26 cellular contexts compared by ENCODE assay signal in genomic region chrX:72081605-72082320, GRCh38. TPM values are rescaled to one million over a fixed set of nuclear protein-coding genes. Genes with fewer than 3 reads are reported as not detected.
DNase-seq lines count a peak whose midpoint lies in the region; ATAC-seq and TF ChIP-seq lines count a peak whose summit lies in the region.
"Had no signal": no experiment of that assay in that cellular context is flagged by ENCODE, and none has a peak within 500 bp of the region (broad histone marks: within the 10 kb centered on the region; RNA-seq: fewer than 3 reads in every experiment).

No MANE protein-coding gene starts in this region.

- no peak for TF ChIP-seq CTCF in Caco-2 (IDR thresholded peaks at IDR 0.05; ENCODE audit: insufficient read depth in 1 of 2, low read depth in 1 of 2, low read length in 1 of 2, severe bottlenecking in 1 of 2, unreplicated experiment in 1 of 2)
- TF ChIP-seq CTCF in gastroesophageal sphincter (IDR thresholded peaks at IDR 0.05) = no peak
- TF ChIP-seq CTCF in chondrocyte (IDR thresholded peaks at IDR 0.05) = no peak

- H2AK5ac ChIP-seq in trophoblast cell (ENCODE audit: low read length) = no peak overlapping the region

- no TSS peak for BruUV-seq in Caco-2 (replicated peaks; lab: Mats Ljungman, UMichigan)

- no peak overlapping the region for H3K23ac ChIP-seq in trophoblast cell (ENCODE audit: low read length)

- ATAC-seq in gastroesophageal sphincter = no peak
- ATAC-seq in HG02759 (IDR thresholded peaks at IDR 0.05; ENCODE audit: unreplicated experiment) = no peak
- ATAC-seq: stimulated activated memory B cell treated with anti-CD40 and anti-IgM and Interleukin-4, amounts not matched to agents 10 μg/mL and 1 μg/mL and 100 μg/mL, for 72 hours had no signal

- H3K27ac Mint-ChIP-seq in Caco-2 (ENCODE audit: unreplicated experiment) = peak overlapping the region; percentile 60
- H3K27ac Mint-ChIP-seq in chondrocyte (ENCODE audit: unreplicated experiment) = no peak overlapping the region
- H3K27ac Mint-ChIP-seq: activated CD4-positive, alpha-beta T cell treated with anti-CD3 and anti-CD28 coated beads, Interleukin-2, amount 10 ng/mL, durations not matched to agents 7 days and 5 days; activated naive CD8-positive, alpha-beta T cell; stimulated activated memory B cell treated with anti-CD40 and anti-IgM and Interleukin-4, amounts not matched to agents 10 μg/mL and 1 μg/mL and 100 μg/mL, for 72 hours had no signal

- no peak overlapping the region for H3K9ac ChIP-seq in trophoblast cell (ENCODE audit: low read length)
- H3K9ac ChIP-seq: BLaER1 had no signal

- H4K12ac ChIP-seq in trophoblast cell (ENCODE audit: low read depth, low read length) = no peak overlapping the region

- H3K9me3 Mint-ChIP-seq in Caco-2 (ENCODE audit: unreplicated experiment) (no peaks in the 10 kb centered on the region), chondrocyte (ENCODE audit: low read depth) (peaks cover 3% of the 10 kb centered on the region)
- H3K9me3 Mint-ChIP-seq: activated CD4-positive, alpha-beta T cell treated with anti-CD3 and anti-CD28 coated beads, Interleukin-2, amount 10 ng/mL, durations not matched to agents 7 days and 5 days; stimulated activated memory B cell treated with anti-CD40 and anti-IgM and Interleukin-4, amounts not matched to agents 10 μg/mL and 1 μg/mL and 100 μg/mL, for 72 hours had no signal

- peak; percentile 57 to 83 for DNase-seq in Caco-2
- DNase-seq in NCI-H2227 treated with DMSO at 0.1 percent for 48 hours (lab: John Stamatoyannopoulos, UW) = peak; percentile 66
- peak; percentile 6 to 22 for DNase-seq in trophoblast cell
- no peak for DNase-seq in chondrocyte (ENCODE audit: low spot score)
- DNase-seq in UCSD-AML1 (lab: John Stamatoyannopoulos, UW; ENCODE audit: unreplicated experiment) = no peak
- DNase-seq in Kasumi-1 (lab: John Stamatoyannopoulos, UW) = no peak
- DNase-seq: ACHN; activated CD4-positive, alpha-beta T cell treated with anti-CD3 and anti-CD28 coated beads, Interleukin-2, amount 10 ng/mL, durations not matched to agents 7 days and 5 days; aorta; central memory CD4-positive, alpha-beta T cell; COR-L47; DMS79 treated with DMSO at 0.1 percent for 48 hours; erythroblast; foreskin fibroblast; NCI-H1092; NCI-H187 treated with DMSO at 0.1 percent for 48 hours; NCI-H774; spleen; stimulated activated CD4-positive, alpha-beta T cell treated with anti-CD3 and anti-CD28 coated beads, Interleukin-2, amount 100 ng/mL, for 48 hours had no signal

- TF ChIP-seq EP300 in gastroesophageal sphincter (IDR thresholded peaks at IDR 0.05) = no peak

- peak overlapping the region; percentile 34 for H3K4ac ChIP-seq in trophoblast cell (ENCODE audit: low read depth, low read length)

- POLR2A ChIA-PET in Caco-2 (lab: Charles Lee) = no interaction called here

- peaks cover 2% of the 10 kb centered on the region for H3K79me2 ChIP-seq in trophoblast cell (ENCODE audit: control insufficient read depth, insufficient read depth, low read length, poor library complexity)

- H3K27ac ChIP-seq in gastroesophageal sphincter = peak overlapping the region in 3 of 4 donors; percentile 51 to 69 (median 59)
- peak overlapping the region; percentile 86 for H3K27ac ChIP-seq in trophoblast cell (ENCODE audit: low read depth, low read length)
- H3K27ac ChIP-seq: BLaER1, spleen, VCaP had no signal

- CTCF ChIA-PET in Caco-2 (lab: Charles Lee) = interaction anchor here (1.2 kb wide), 1 partner anchor 45 kb away, joined by 3 read pairs; no protein-coding TSS in a partner anchor

- peak overlapping the region; percentile 40 for H3K4me2 ChIP-seq in trophoblast cell (ENCODE audit: low read length)
- H3K4me2 ChIP-seq: BLaER1 had no signal

- H3K18ac ChIP-seq in trophoblast cell (ENCODE audit: low read length) = peak overlapping the region; percentile 94

- peak overlapping the region; percentile 69 for H2BK12ac ChIP-seq in trophoblast cell (ENCODE audit: low read length)

- H4K91ac ChIP-seq in trophoblast cell (ENCODE audit: low read depth, low read length) = peak overlapping the region; percentile 81

- H3K36me3 ChIP-seq in Caco-2 (ENCODE audit: control insufficient read depth, insufficient read depth, low read length) (no peaks in the 10 kb centered on the region), gastroesophageal sphincter (no peaks in the 10 kb centered on the region), trophoblast cell (ENCODE audit: control insufficient read depth in 1 of 2, insufficient read depth in 2 of 2, low read length in 2 of 2) (no peaks in the 10 kb centered on the region)
- H3K36me3 ChIP-seq: BLaER1, neutrophil, spleen had no signal

- peak overlapping the region; percentile 97 for H2BK120ac ChIP-seq in trophoblast cell (ENCODE audit: insufficient read depth, low read length, poor library complexity)

- peak overlapping the region; percentile 82 for H2BK5ac ChIP-seq in trophoblast cell (ENCODE audit: low read depth, low read length, poor library complexity)

- H3K4me1 ChIP-seq in Caco-2 (peaks cover 13% of the 10 kb centered on the region), gastroesophageal sphincter (peaks cover 0 to 46% (median 0%) of the 10 kb centered on the region in 3 donors), trophoblast cell (ENCODE audit: control insufficient read depth in 1 of 2, insufficient read depth in 2 of 2, low read length in 2 of 2) (peaks cover 46 to 53% of the 10 kb centered on the region in 2 experiments)
- H3K4me1 ChIP-seq: BLaER1 had no signal

- H4K8ac ChIP-seq in trophoblast cell (ENCODE audit: low read depth, low read length) = no peak overlapping the region

- H2AFZ ChIP-seq in trophoblast cell (ENCODE audit: insufficient read depth, low read length, poor library complexity) = no peak overlapping the region

- peaks cover 10% of the 10 kb centered on the region for H3K4me1 Mint-ChIP-seq in Caco-2 (ENCODE audit: low read depth, unreplicated experiment)
- H3K4me1 Mint-ChIP-seq in chondrocyte (ENCODE audit: low read depth) = no peaks in the 10 kb centered on the region

- TF ChIP-seq POLR2A in gastroesophageal sphincter (IDR thresholded peaks at IDR 0.05) = no peak

- intact Hi-C loops in Caco-2 (cut with micrococcal nuclease; ENCODE audit: unreplicated experiment) = loop anchor here (5.0 kb wide), 2 partner anchors 34 to 46 kb away; no protein-coding TSS in a partner anchor

- H3K36me3 Mint-ChIP-seq in Caco-2 (ENCODE audit: insufficient read depth, unreplicated experiment) = no peaks in the 10 kb centered on the region
- H3K36me3 Mint-ChIP-seq in chondrocyte (ENCODE audit: low read depth) = no peaks in the 10 kb centered on the region
- H3K36me3 Mint-ChIP-seq: activated naive CD8-positive, alpha-beta T cell; stimulated activated memory B cell treated with anti-CD40 and anti-IgM and Interleukin-4, amounts not matched to agents 10 μg/mL and 1 μg/mL and 100 μg/mL, for 72 hours had no signal

- WGBS in gastroesophageal sphincter (ENCODE audit: low coverage in 1 of 2), 2 donors = 57 to 68% methylated on average over 3 to 4 of the region's 12 CpGs
- WGBS in trophoblast cell (ENCODE audit: extremely low coverage, insufficient coverage, insufficient read length) = no CpG with 5 or more reads among the region's 12 CpGs

- H3K27me3 Mint-ChIP-seq in Caco-2 (ENCODE audit: insufficient read depth, unreplicated experiment) (no peaks in the 10 kb centered on the region), chondrocyte (ENCODE audit: low read depth) (no peaks in the 10 kb centered on the region)
- H3K27me3 Mint-ChIP-seq: activated naive CD8-positive, alpha-beta T cell had no signal

- H3K4me3 Mint-ChIP-seq in Caco-2 (ENCODE audit: unreplicated experiment) (no peak overlapping the region), chondrocyte (ENCODE audit: unreplicated experiment) (no peak overlapping the region)
- H3K4me3 Mint-ChIP-seq: activated CD4-positive, alpha-beta T cell treated with anti-CD3 and anti-CD28 coated beads, Interleukin-2, amount 10 ng/mL, durations not matched to agents 7 days and 5 days; activated naive CD8-positive, alpha-beta T cell; stimulated activated memory B cell treated with anti-CD40 and anti-IgM and Interleukin-4, amounts not matched to agents 10 μg/mL and 1 μg/mL and 100 μg/mL, for 72 hours had no signal

- H3K79me1 ChIP-seq in trophoblast cell (ENCODE audit: low read length) = peaks cover 38% of the 10 kb centered on the region

- no peaks in the 10 kb centered on the region for H3K27me3 ChIP-seq in Caco-2 (replicated peaks; ENCODE audit: control insufficient read depth, insufficient read depth, low read length)
- H3K27me3 ChIP-seq in gastroesophageal sphincter = no peaks in the 10 kb centered on the region
- H3K27me3 ChIP-seq in trophoblast cell (ENCODE audit: insufficient read depth, low read length) = no peaks in the 10 kb centered on the region
- H3K27me3 ChIP-seq: neutrophil had no signal

- H3K4me3 ChIP-seq in Caco-2 (ENCODE audit: low read depth, low read length) = no peak overlapping the region
- peak overlapping the region in 1 of 2 donors; percentile 32 for H3K4me3 ChIP-seq in gastroesophageal sphincter
- no peak overlapping the region for H3K4me3 ChIP-seq in trophoblast cell (ENCODE audit: low read depth, low read length)
- H3K4me3 ChIP-seq: BLaER1 had no signal

- H3K9me3 ChIP-seq in Caco-2 = no peaks in the 10 kb centered on the region
- no peaks in the 10 kb centered on the region for H3K9me3 ChIP-seq in gastroesophageal sphincter
- no peaks in the 10 kb centered on the region for H3K9me3 ChIP-seq in trophoblast cell (ENCODE audit: insufficient read depth, low read depth, low read length)
- H3K9me3 ChIP-seq: BLaER1, neutrophil, spleen had no signal

- H3K14ac ChIP-seq in trophoblast cell (ENCODE audit: low read length) = peak overlapping the region; percentile 77

RNA-seq across cellular contexts. Expression of gene RTL5, which starts 50.0 kb away (rescaled TPM):
- total RNA-seq in Caco-2 (2022) (2.2 and 2.5 TPM in 2 replicates), gastroesophageal sphincter (10 to 100 TPM in 2 of 4 donors, 1 to 10 TPM in 2; 8.8 to 19.0 (median 9.9) TPM), chondrocyte (8.5 to 14.4 TPM (median 14.1 TPM) in 3 replicates)
- polyA plus RNA-seq in trophoblast cell (2013) = 5.1 and 5.4 TPM in 2 replicates

Comparison
In these comparisons a context has a peak if more than half of its experiments do, and no peak if none do; other contexts are left out.
1. DNase-seq: peak in Caco-2 (2 of 2), NCI-H2227 treated with DMSO at 0.1 percent for 48 hours (single experiment) and trophoblast cell (2 of 2); none in chondrocyte (single experiment), UCSD-AML1 (single experiment) and Kasumi-1 (0 of 2).